ENCODE assay signal across 17 cellular contexts in genomic region chr9:34549407-34549732, GRCh38. TPM values are rescaled to one million over a fixed set of nuclear protein-coding genes. Genes with fewer than 3 reads are reported as not detected.
DNase-seq lines count a peak whose midpoint lies in the region; ATAC-seq and TF ChIP-seq lines count a peak whose summit lies in the region.
"Had no signal": no experiment of that assay in that cellular context is flagged by ENCODE, and none has a peak within 500 bp of the region (broad histone marks: within the 10 kb centered on the region; RNA-seq: fewer than 3 reads in every experiment).

No MANE protein-coding gene starts in this region.

- H2AFZ ChIP-seq in neural progenitor cell (replicated peaks), result no peak overlapping the region
- H2AFZ ChIP-seq: GM23338 had no signal

- no peak overlapping the region for H3K4me2 ChIP-seq in neural progenitor cell
- H3K4me2 ChIP-seq: A549, GM23338 had no signal

- no peaks in the 10 kb centered on the region for H3F3A ChIP-seq in neural progenitor cell (ENCODE audit: low read depth)

- peaks cover 10% of the 10 kb centered on the region for H3K27me3 Mint-ChIP-seq in neural progenitor cell (ENCODE audit: insufficient read depth, low read depth)

- peaks cover 10% of the 10 kb centered on the region for H3K4me1 Mint-ChIP-seq in neural progenitor cell
- H3K4me1 Mint-ChIP-seq: CD14-positive monocyte had no signal

- no peaks in the 10 kb centered on the region for H3K79me2 ChIP-seq in neural progenitor cell (ENCODE audit: low read depth)

- DNase-seq in cardiac septum (ENCODE audit: low spot score) (peak; percentile 68), left ventricle myocardium inferior (no peak), neural progenitor cell (ENCODE audit: low spot score) (no peak), spleen (peak; percentile 59), substantia nigra (lab: John Stamatoyannopoulos, UW) (no peak)
- DNase-seq: CD8-positive, alpha-beta T cell; COR-L47; DMS153; DMS79 treated with DMSO at 0.1 percent for 48 hours; EL; H7 had no signal

- H3K27ac Mint-ChIP-seq in neural progenitor cell, result peak overlapping the region; percentile 90
- H3K27ac Mint-ChIP-seq: CD14-positive monocyte; CD8-positive, alpha-beta T cell; GM23338 had no signal

- H3K27ac ChIP-seq in left ventricle myocardium inferior (replicated peaks) (no peak overlapping the region), neural progenitor cell (no peak overlapping the region), spleen (no peak overlapping the region), substantia nigra (ENCODE audit: low read depth, low read length, poor library complexity, severe bottlenecking) (no peak overlapping the region)
- H3K27ac ChIP-seq: A549 had no signal

- H4K20me1 ChIP-seq in neural progenitor cell (ENCODE audit: low read depth), result no peaks in the 10 kb centered on the region

- intact Hi-C loops in cardiac septum (cut with DNase I), result loop anchor here (5.0 kb wide), 2 partner anchors 147 to 217 kb away; no protein-coding TSS in a partner anchor
- intact Hi-C loops in left ventricle myocardium inferior (cut with micrococcal nuclease), result loop anchor here (5.0 kb wide), 1 partner anchor 43 kb away; no protein-coding TSS in a partner anchor
- intact Hi-C loops in spleen (cut with DNase I; ENCODE audit: low total_unique reads), result loop anchor here (5.0 kb wide), 1 partner anchor 43 kb away; no protein-coding TSS in a partner anchor

- peaks cover 2% of the 10 kb centered on the region for H3K36me3 Mint-ChIP-seq in neural progenitor cell
- H3K36me3 Mint-ChIP-seq: CD14-positive monocyte; CD8-positive, alpha-beta T cell had no signal

- no peaks in the 10 kb centered on the region for H3K36me3 ChIP-seq in left ventricle myocardium inferior
- no peaks in the 10 kb centered on the region for H3K36me3 ChIP-seq in neural progenitor cell
- H3K36me3 ChIP-seq in spleen, result peaks cover 0 to 8% (median 0%) of the 10 kb centered on the region in 6 donors

- 85 to 94% (median 89%) methylated on average over 5 of the region's 5 CpGs for WGBS in spleen, 5 donors

- TF ChIP-seq CTCF in left ventricle myocardium inferior (IDR thresholded peaks at IDR 0.05; ENCODE audit: borderline replicate concordance) (no peak), neural progenitor cell (IDR thresholded peaks at IDR 0.05) (no peak), spleen (IDR thresholded peaks at IDR 0.05 in 8 of 11, conservative IDR thresholded peaks at IDR 0.05 in 3 of 11) (no peak)

- ATAC-seq in HG03432 (IDR thresholded peaks at IDR 0.05; ENCODE audit: unreplicated experiment), result no peak
- ATAC-seq: A549; CD8-positive, alpha-beta T cell; GM23338 had no signal

- H3K27me3 ChIP-seq in left ventricle myocardium inferior (ENCODE audit: low read depth) (peaks cover 24% of the 10 kb centered on the region), neural progenitor cell (no peaks in the 10 kb centered on the region), spleen (replicated peaks in 1 of 7) (peaks cover 0 to 32% (median 6%) of the 10 kb centered on the region in 7 donors)

- H3K9me3 ChIP-seq in left ventricle myocardium inferior (replicated peaks) (no peaks in the 10 kb centered on the region), neural progenitor cell (ENCODE audit: low read depth) (no peaks in the 10 kb centered on the region), spleen (no peaks in the 10 kb centered on the region)
- H3K9me3 ChIP-seq: A549 had no signal

- H3K4me3 ChIP-seq in left ventricle myocardium inferior (no peak overlapping the region), neural progenitor cell (no peak overlapping the region), spleen (no peak overlapping the region)
- H3K4me3 ChIP-seq: A549, GM23338 had no signal

- H3K4me1 ChIP-seq in left ventricle myocardium inferior (no peaks in the 10 kb centered on the region), neural progenitor cell (no peaks in the 10 kb centered on the region), spleen (peaks cover 0 to 33% (median 4%) of the 10 kb centered on the region in 6 donors)

- no peak overlapping the region for H3K4me3 Mint-ChIP-seq in neural progenitor cell
- H3K4me3 Mint-ChIP-seq: CD14-positive monocyte; CD8-positive, alpha-beta T cell; GM23338 had no signal

- H3K9me3 Mint-ChIP-seq in neural progenitor cell, result no peaks in the 10 kb centered on the region
- H3K9me3 Mint-ChIP-seq: CD14-positive monocyte; CD8-positive, alpha-beta T cell; GM23338 had no signal

- TF ChIP-seq POLR2A in spleen (IDR thresholded peaks at IDR 0.05), result no peak

- no peak overlapping the region for H3K9ac ChIP-seq in neural progenitor cell

RNA-seq across cellular contexts. Expression of gene ENHO, which starts 26.6 kb away (rescaled TPM):
- total RNA-seq in cardiac septum (1.3 TPM), left ventricle myocardium inferior (not detected), neural progenitor cell (ENCODE audit: low replicate concordance) (4.4 and 21.3 TPM in 2 replicates), spleen (under 1 TPM in 3 of 7 donors, not detected in 4; 0.35 to 0.91 (median 0.46) TPM)
- polyA plus RNA-seq in spleen, result under 1 TPM; 0.74 to 0.94 (median 0.89) TPM
- total RNA-seq: CD8-positive, alpha-beta T cell had no signal
- polyA plus RNA-seq: AG04450 had no signal

RNA-seq across cellular contexts. Expression of gene CNTFR, which starts 40.2 kb away (rescaled TPM):
- total RNA-seq in cardiac septum (1.1 TPM), left ventricle myocardium inferior (4.6 TPM), neural progenitor cell (ENCODE audit: low replicate concordance) (8.6 and 37.2 TPM in 2 replicates), spleen (10 to 100 TPM in 5 of 7 donors, 1 to 10 TPM in 2; 6.6 to 46.8 (median 26.3) TPM)
- 1 to 10 TPM; 2.8 to 7.7 (median 3.1) TPM for polyA plus RNA-seq in spleen
- total RNA-seq: CD8-positive, alpha-beta T cell; HT-29 had no signal
- polyA plus RNA-seq: AG04450, CD14-positive monocyte had no signal

Comparison
In these comparisons a context has a peak if more than half of its experiments do, and no peak if none do; other contexts are left out.
1. DNase-seq: peak in cardiac septum (single experiment) and spleen (single experiment); none in left ventricle myocardium inferior (single experiment), neural progenitor cell (single experiment) and substantia nigra (0 of 49).